In genomic region chr6:125034929-125035328, GRCh38 we compare ENCODE assay signal across 3 cellular contexts.
DNase-seq lines count a peak whose midpoint lies in the region; ATAC-seq, FAIRE-seq and TF ChIP-seq lines count a peak whose summit lies in the region.
"Not testable (repeated sequence)": the region's sequence is repeated elsewhere in the genome, so short reads cannot be mapped to it uniquely, and the experiment has no call there.

No MANE protein-coding gene starts in this region.

- not testable (repeated sequence) for H2AFZ ChIP-seq in K562 (ENCODE audit: low read depth, low read length); HepG2 (ENCODE audit: low read length)

- CTCF ChIA-PET in K562 (lab: Yijun Ruan, JAX; ENCODE audit: low intra/inter-chr PET ratio); HepG2 (lab: Yijun Ruan, JAX; ENCODE audit: low intra/inter-chr PET ratio, low total read pairs): not testable (repeated sequence)

- intact Hi-C loops in K562 (cut with micrococcal nuclease); HepG2 (cut with micrococcal nuclease; ENCODE audit: unreplicated experiment): not testable (repeated sequence)

- H3K36me3 ChIP-seq in K562 (ENCODE audit: control insufficient read depth, insufficient read depth, low read length); HepG2 (replicated peaks in 1 of 2; ENCODE audit: control insufficient read depth in 1 of 2, insufficient read depth in 2 of 2, low read length in 2 of 2): not testable (repeated sequence)

- FAIRE-seq in K562 (lab: Jason Lieb, UNC); HepG2 (lab: Jason Lieb, UNC): not testable (repeated sequence)

- not testable (repeated sequence) for H3K27me3 ChIP-seq in K562 (ENCODE audit: control insufficient read depth in 2 of 2, insufficient read depth in 2 of 2, low read length in 2 of 2); HepG2 (ENCODE audit: control insufficient read depth in 1 of 2, insufficient read depth in 2 of 2, low read length in 2 of 2)

- TF ChIP-seq CTCF in K562 (IDR thresholded peaks at IDR 0.05 in 2 of 3, conservative IDR thresholded peaks at IDR 0.05 in 1 of 3; ENCODE audit: insufficient read depth in 2 of 3, low read depth in 1 of 3, low read length in 3 of 3); endothelial cell (IDR thresholded peaks at IDR 0.05; ENCODE audit: unreplicated experiment); HepG2 (CRISPR knock-in tag; IDR thresholded peaks at IDR 0.05): not testable (repeated sequence)

- TF ChIP-seq RAD21 in K562 (CRISPR knock-in tag; conservative IDR thresholded peaks at IDR 0.05 in 1 of 2, IDR thresholded peaks at IDR 0.05 in 1 of 2); HepG2 (CRISPR knock-in tag; IDR thresholded peaks at IDR 0.05): not testable (repeated sequence)

- H3K27ac Mint-ChIP-seq in endothelial cell (ENCODE audit: unreplicated experiment), result peak overlapping the region; percentile 57

- H3K9ac ChIP-seq in K562 (ENCODE audit: insufficient read depth in 1 of 2, low read depth in 2 of 2, low read length in 2 of 2); HepG2 (ENCODE audit: insufficient read depth, low read depth, low read length): not testable (repeated sequence)

- ATAC-seq in K562, HepG2: not testable (repeated sequence)

- DNase-seq in K562 (ENCODE audit: extremely low read depth in 1 of 4, low spot score in 3 of 4); endothelial cell (ENCODE audit: low spot score); HepG2 (ENCODE audit: low spot score): not testable (repeated sequence)

- not testable (repeated sequence) for H3K27me3 Mint-ChIP-seq in endothelial cell (ENCODE audit: unreplicated experiment)

- H3K4me3 Mint-ChIP-seq in endothelial cell (ENCODE audit: unreplicated experiment), result not testable (repeated sequence)

- H4K20me1 ChIP-seq in K562 (replicated peaks; ENCODE audit: control insufficient read depth, insufficient read depth, low read length); HepG2 (ENCODE audit: insufficient read depth, low read length): not testable (repeated sequence)

- not testable (repeated sequence) for H3K9me3 Mint-ChIP-seq in endothelial cell (ENCODE audit: unreplicated experiment)

- H3K4me3 ChIP-seq in K562; HepG2 (replicated peaks in 1 of 3; ENCODE audit: insufficient read depth in 1 of 3, low read depth in 2 of 3, low read length in 3 of 3): not testable (repeated sequence)

- H3K4me1 ChIP-seq in K562 (replicated peaks in 1 of 2; ENCODE audit: control insufficient read depth in 2 of 2, insufficient read depth in 2 of 2, low read length in 2 of 2); HepG2 (ENCODE audit: insufficient read depth, low read length): not testable (repeated sequence)

- BruUV-seq in K562 (replicated peaks; lab: Mats Ljungman, UMichigan); HepG2 (replicated peaks; lab: Mats Ljungman, UMichigan): not testable (repeated sequence)

- H3K27ac ChIP-seq in K562 (ENCODE audit: extremely low read depth, low read depth, low read length); HepG2 (ENCODE audit: extremely low read length, insufficient read depth, low read length): not testable (repeated sequence)

- not testable (repeated sequence) for H3K9me3 ChIP-seq in K562 (replicated peaks; ENCODE audit: control insufficient read depth, insufficient read depth, low read depth, low read length); HepG2 (ENCODE audit: low read length)

- POLR2A ChIA-PET in K562 (lab: Yijun Ruan, JAX); HepG2 (lab: Yijun Ruan, JAX): not testable (repeated sequence)

- in situ Hi-C loops in K562 (cut with MboI); HepG2 (cut with HindIII; ENCODE audit: extremely low pct_ligation_motif_present, low pct_unique_long_range_greater_than_20kb): not testable (repeated sequence)

- not testable (repeated sequence) for TF ChIP-seq POLR2A in K562 (conservative IDR thresholded peaks at IDR 0.05); HepG2 (IDR thresholded peaks at IDR 0.05; ENCODE audit: insufficient read depth in 1 of 2, low read depth in 2 of 2, low read length in 2 of 2)

- not testable (repeated sequence) for H3K4me1 Mint-ChIP-seq in endothelial cell (ENCODE audit: unreplicated experiment)

- H3K9me1 ChIP-seq in K562 (ENCODE audit: control insufficient read depth, insufficient read depth, low read length), result not testable (repeated sequence)

- H3K4me2 ChIP-seq in K562 (ENCODE audit: insufficient read depth, low read length); HepG2 (ENCODE audit: low read depth, low read length): not testable (repeated sequence)

- H3K36me3 Mint-ChIP-seq in endothelial cell (ENCODE audit: low read depth, unreplicated experiment), result peaks cover 20% of the 10 kb centered on the region

- not testable (repeated sequence) for TF ChIP-seq EP300 in K562 (IDR thresholded peaks at IDR 0.05; ENCODE audit: low read length); HepG2 (IDR thresholded peaks at IDR 0.05; ENCODE audit: low read depth in 2 of 2, low read length in 2 of 2); HepG2 (CRISPR knock-in tag; IDR thresholded peaks at IDR 0.05; ENCODE audit: borderline replicate concordance)

- H3K79me2 ChIP-seq in K562 (ENCODE audit: control insufficient read depth, insufficient read depth, low read length), result peaks cover 35% of the 10 kb centered on the region
- not testable (repeated sequence) for H3K79me2 ChIP-seq in HepG2 (ENCODE audit: insufficient read depth, low read length)

TF ChIP-seq in K562, 482 proteins besides CTCF, POLR2A, EP300 and RAD21:
- TF ChIP-seq ATF3 (IDR thresholded peaks at IDR 0.05) (peak; percentile 68), SMARCE1 (IDR thresholded peaks at IDR 0.05) (peak; percentile 66; the same call in 1 of the 2 replicates), SOX6 (IDR thresholded peaks at IDR 0.05) (peak; percentile 78; the same call in 1 of the 2 replicates), ATF7 (IDR thresholded peaks at IDR 0.05) (peak; percentile 92)
- TF ChIP-seq ATF3 (CRISPR knock-in tag; conservative IDR thresholded peaks at IDR 0.05), result not testable (repeated sequence)
TF ChIP-seq in K562: peak in this region for 4; not testable (repeated sequence) for 478.

TF ChIP-seq in HepG2, 621 proteins besides CTCF, POLR2A, EP300 and RAD21:
- TF ChIP-seq ATF7 (IDR thresholded peaks at IDR 0.05), result peak; percentile 58; the same call in 1 of the 2 replicates
- TF ChIP-seq ATF7 (CRISPR knock-in tag; IDR thresholded peaks at IDR 0.05), result not testable (repeated sequence)
